ENCODE assay signal across 27 cellular contexts in genomic region chr7:133115596-133115995, GRCh38. TPM values are rescaled to one million over a fixed set of nuclear protein-coding genes. Genes with fewer than 3 reads are reported as not detected.
DNase-seq lines count a peak whose midpoint lies in the region; ATAC-seq and TF ChIP-seq lines count a peak whose summit lies in the region.
"Had no signal": no experiment of that assay in that cellular context is flagged by ENCODE, and none has a peak within 500 bp of the region (broad histone marks: within the 10 kb centered on the region; RNA-seq: fewer than 3 reads in every experiment).

No MANE protein-coding gene starts in this region.

- H3K9ac ChIP-seq in neural progenitor cell: no peak overlapping the region
- H3K9ac ChIP-seq: GM23248, SK-N-SH had no signal

- H3K27me3 Mint-ChIP-seq in neural progenitor cell (ENCODE audit: insufficient read depth, low read depth): peaks cover 13% of the 10 kb centered on the region

- peaks cover 6% of the 10 kb centered on the region for H3K9me3 Mint-ChIP-seq in neural progenitor cell
- H3K9me3 Mint-ChIP-seq: HFFc6; T-helper 1 cell treated with Interleukin-12 subunit alpha and Interleukin-12 subunit beta and Interleukin-4 antibody, amounts not matched to agents 30 μg/mL and 1 μg/mL, for 36 hours had no signal

- H3K27ac ChIP-seq in left ventricle myocardium inferior (replicated peaks) (no peak overlapping the region), neural progenitor cell (no peak overlapping the region)
- H3K27ac ChIP-seq: C4-2B, GM23248, Peyer's patch had no signal

- intact Hi-C loops in Right ventricle myocardium superior (cut with DNase I) (no loop called here), left ventricle myocardium inferior (cut with micrococcal nuclease) (no loop called here), left ventricle myocardium superior (cut with micrococcal nuclease) (no loop called here)

- no peak overlapping the region for H3K27ac Mint-ChIP-seq in neural progenitor cell
- H3K27ac Mint-ChIP-seq: B cell; CD8-positive, alpha-beta T cell; HFFc6; T-helper 1 cell treated with Interleukin-12 subunit alpha and Interleukin-12 subunit beta and Interleukin-4 antibody, amounts not matched to agents 30 μg/mL and 1 μg/mL, for 36 hours had no signal

- H3K4me1 Mint-ChIP-seq in neural progenitor cell: peaks cover 19% of the 10 kb centered on the region
- H3K4me1 Mint-ChIP-seq: B cell had no signal

- H3K36me3 ChIP-seq in left ventricle myocardium inferior (no peaks in the 10 kb centered on the region), neural progenitor cell (no peaks in the 10 kb centered on the region)
- H3K36me3 ChIP-seq: HAP-1, Peyer's patch had no signal

- H3K4me1 ChIP-seq in left ventricle myocardium inferior (no peaks in the 10 kb centered on the region), neural progenitor cell (peaks cover 26% of the 10 kb centered on the region)
- H3K4me1 ChIP-seq: HAP-1, Peyer's patch had no signal

- H3K4me3 ChIP-seq in left ventricle myocardium inferior (no peak overlapping the region), neural progenitor cell (no peak overlapping the region)
- H3K4me3 ChIP-seq: GM23248, HAP-1, Peyer's patch had no signal

- DNase-seq in Right ventricle myocardium superior (no peak), left ventricle myocardium inferior (no peak), NCI-H187 treated with DMSO at 0.1 percent for 48 hours (lab: John Stamatoyannopoulos, UW) (peak; percentile 37), left ventricle myocardium superior (no peak), neural progenitor cell (ENCODE audit: low spot score) (no peak)
- DNase-seq in activated CD4-positive, alpha-beta T cell treated with anti-CD3 and anti-CD28 coated beads, Interleukin-2, amount 50 U/mL, for 4 hours: no peak
- DNase-seq: CD8-positive, alpha-beta T cell; DMS 273 treated with DMSO at 0.1 percent for 48 hours; DND-41; GM23248; HFFc6; IMR-90; KG1; MM.1S; NCI-H1694 treated with DMSO at 0.1 percent for 48 hours; NCI-H2227 treated with DMSO at 0.1 percent for 48 hours; NCI-H526 treated with DMSO at 0.1 percent for 48 hours; OCI-M1; Peyer's patch; SK-N-SH; SW 1271 had no signal

- H3K9me3 ChIP-seq in left ventricle myocardium inferior (replicated peaks): peaks cover 2% of the 10 kb centered on the region
- no peaks in the 10 kb centered on the region for H3K9me3 ChIP-seq in neural progenitor cell (ENCODE audit: low read depth)
- H3K9me3 ChIP-seq: HAP-1, Peyer's patch had no signal

- H4K20me1 ChIP-seq in neural progenitor cell (ENCODE audit: low read depth): no peaks in the 10 kb centered on the region

- no peaks in the 10 kb centered on the region for H3K79me2 ChIP-seq in neural progenitor cell (ENCODE audit: low read depth)

- ATAC-seq in Right ventricle myocardium superior (ENCODE audit: poor library complexity) (peak; percentile 55), left ventricle myocardium superior (peak; percentile 53), GM18873 (IDR thresholded peaks at IDR 0.05; ENCODE audit: low FRiP score, unreplicated experiment) (no peak), GM19324 (IDR thresholded peaks at IDR 0.05; ENCODE audit: low FRiP score, unreplicated experiment) (no peak)
- ATAC-seq: CD8-positive, alpha-beta T cell had no signal

- H3K4me2 ChIP-seq in neural progenitor cell: no peak overlapping the region
- H3K4me2 ChIP-seq: SK-N-SH had no signal

- TF ChIP-seq CTCF in left ventricle myocardium inferior (IDR thresholded peaks at IDR 0.05; ENCODE audit: borderline replicate concordance): no peak
- TF ChIP-seq CTCF in neural progenitor cell (IDR thresholded peaks at IDR 0.05): no peak

- no peaks in the 10 kb centered on the region for H3F3A ChIP-seq in neural progenitor cell (ENCODE audit: low read depth)

- no peaks in the 10 kb centered on the region for H3K36me3 Mint-ChIP-seq in neural progenitor cell
- H3K36me3 Mint-ChIP-seq: CD8-positive, alpha-beta T cell had no signal

- peak overlapping the region; percentile 39 for H2AFZ ChIP-seq in neural progenitor cell (replicated peaks)
- H2AFZ ChIP-seq: GM23248 had no signal

- peaks cover 79% of the 10 kb centered on the region for H3K27me3 ChIP-seq in left ventricle myocardium inferior (ENCODE audit: low read depth)
- H3K27me3 ChIP-seq in neural progenitor cell: no peaks in the 10 kb centered on the region
- H3K27me3 ChIP-seq: Peyer's patch had no signal

- no peak overlapping the region for H3K4me3 Mint-ChIP-seq in neural progenitor cell
- H3K4me3 Mint-ChIP-seq: B cell; CD8-positive, alpha-beta T cell; HFFc6; T-helper 1 cell treated with Interleukin-12 subunit alpha and Interleukin-12 subunit beta and Interleukin-4 antibody, amounts not matched to agents 30 μg/mL and 1 μg/mL, for 36 hours had no signal

RNA-seq across cellular contexts. Expression of gene CHCHD3, which starts 33.7 kb away (rescaled TPM):
- 194 TPM for total RNA-seq in Right ventricle myocardium superior
- 209 TPM for total RNA-seq in left ventricle myocardium inferior
- 204 TPM for total RNA-seq in left ventricle myocardium superior
- 95.4 and 142 TPM in 2 replicates for total RNA-seq in neural progenitor cell (ENCODE audit: low replicate concordance)

Comparison
In these comparisons a context has a peak if more than half of its experiments do, and no peak if none do; other contexts are left out.
1. ATAC-seq: peak in Right ventricle myocardium superior (single experiment) and left ventricle myocardium superior (single experiment); none in GM18873 (single experiment) and GM19324 (single experiment).